Comparison of ENCODE assay signal across 10 cellular contexts in genomic region chr4:140806175-140806574, GRCh38. TPM values are rescaled to one million over a fixed set of nuclear protein-coding genes. Genes with fewer than 3 reads are reported as not detected.
DNase-seq lines count a peak whose midpoint lies in the region; ATAC-seq and TF ChIP-seq lines count a peak whose summit lies in the region.
"Had no signal": no experiment of that assay in that cellular context is flagged by ENCODE, and none has a peak within 500 bp of the region (broad histone marks: within the 10 kb centered on the region; RNA-seq: fewer than 3 reads in every experiment).

No MANE protein-coding gene starts in this region.

- peak overlapping the region; percentile 54 for H3K4me3 Mint-ChIP-seq in activated B cell treated with CpG ODN at 0.5 μM for 24 hours
- H3K4me3 Mint-ChIP-seq in stimulated activated effector memory CD8-positive, alpha-beta T cell treated with anti-CD3 and anti-CD28 coated beads, Interleukin-12 subunit alpha, Interleukin-12 subunit beta, amount 100 ng/mL, for 72 hours: no peak overlapping the region

- intact Hi-C loops in activated B cell treated with CpG ODN at 0.5 μM for 24 hours (cut with micrococcal nuclease) (loop anchor here (1.0 to 10.0 kb wide), 5 partner anchors 15 to 1791 kb away; partner anchors contain the start of genes NOCT and TBC1D9), heart right ventricle (cut with DNase I) (no loop called here)

- no peaks in the 10 kb centered on the region for H3K27me3 ChIP-seq in heart right ventricle

- H3K27ac ChIP-seq in heart right ventricle: peak overlapping the region in 2 of 10 donors; percentile 38 to 51

- TF ChIP-seq CTCF in activated B cell treated with CpG ODN at 0.5 μM for 24 hours (IDR thresholded peaks at IDR 0.05) (no peak), heart right ventricle (IDR thresholded peaks at IDR 0.05) (no peak)

- H3K36me3 ChIP-seq in heart right ventricle: no peaks in the 10 kb centered on the region

- H3K4me3 ChIP-seq in heart right ventricle: no peak overlapping the region
- H3K4me3 ChIP-seq: skin epidermis had no signal

- peaks cover 0 to 50% (median 12%) of the 10 kb centered on the region in 9 donors for H3K4me1 ChIP-seq in heart right ventricle

- peak overlapping the region; percentile 93 for H3K27ac Mint-ChIP-seq in activated B cell treated with CpG ODN at 0.5 μM for 24 hours
- H3K27ac Mint-ChIP-seq in stimulated activated effector memory CD8-positive, alpha-beta T cell treated with anti-CD3 and anti-CD28 coated beads, Interleukin-12 subunit alpha, Interleukin-12 subunit beta, amount 100 ng/mL, for 72 hours: no peak overlapping the region

- POLR2A ChIA-PET in activated B cell treated with CpG ODN at 0.5 μM for 24 hours (lab: Charles Lee): interaction anchor here (1.0 to 10.2 kb wide), 8 partner anchors 14 to 86 kb away, joined by 3 to 150 read pairs (median 10); partner anchors contain the start of gene TBC1D9

- H3K36me3 Mint-ChIP-seq in activated B cell treated with CpG ODN at 0.5 μM for 24 hours (ENCODE audit: low read depth): no peaks in the 10 kb centered on the region
- H3K36me3 Mint-ChIP-seq in stimulated activated effector memory CD8-positive, alpha-beta T cell treated with anti-CD3 and anti-CD28 coated beads, Interleukin-12 subunit alpha, Interleukin-12 subunit beta, amount 100 ng/mL, for 72 hours: no peaks in the 10 kb centered on the region

- H3K9me3 Mint-ChIP-seq in activated B cell treated with CpG ODN at 0.5 μM for 24 hours: peaks cover 5% of the 10 kb centered on the region
- peaks cover 2% of the 10 kb centered on the region for H3K9me3 Mint-ChIP-seq in stimulated activated effector memory CD8-positive, alpha-beta T cell treated with anti-CD3 and anti-CD28 coated beads, Interleukin-12 subunit alpha, Interleukin-12 subunit beta, amount 100 ng/mL, for 72 hours

- WGBS in heart right ventricle, 2 donors: 95 to 98% methylated on average over 4 of the region's 4 CpGs

- CTCF ChIA-PET in activated B cell treated with CpG ODN at 0.5 μM for 24 hours (lab: Charles Lee): interaction anchor here (0.8 to 2.8 kb wide), 4 partner anchors 16 to 63 kb away, joined by 3 to 15 read pairs (median 6); partner anchors contain the start of gene TBC1D9

- H3K27me3 Mint-ChIP-seq in activated B cell treated with CpG ODN at 0.5 μM for 24 hours: no peaks in the 10 kb centered on the region

- H3K4me1 Mint-ChIP-seq in activated B cell treated with CpG ODN at 0.5 μM for 24 hours: peaks cover 94% of the 10 kb centered on the region
- H3K4me1 Mint-ChIP-seq in stimulated activated effector memory CD8-positive, alpha-beta T cell treated with anti-CD3 and anti-CD28 coated beads, Interleukin-12 subunit alpha, Interleukin-12 subunit beta, amount 100 ng/mL, for 72 hours: no peaks in the 10 kb centered on the region

- ATAC-seq in GM18858 (IDR thresholded peaks at IDR 0.05; ENCODE audit: unreplicated experiment) (peak; percentile 66), GM21529 (IDR thresholded peaks at IDR 0.05; ENCODE audit: unreplicated experiment) (peak; percentile 70), HG03108 (IDR thresholded peaks at IDR 0.05; ENCODE audit: unreplicated experiment) (peak; percentile 74), activated B cell treated with CpG ODN at 0.5 μM for 24 hours (ENCODE audit: low read depth) (peak; percentile 58), heart right ventricle (no peak)
- no peak for ATAC-seq in stimulated activated effector memory CD8-positive, alpha-beta T cell treated with anti-CD3 and anti-CD28 coated beads, Interleukin-12 subunit alpha, Interleukin-12 subunit beta, amount 100 ng/mL, for 72 hours

- DNase-seq in activated B cell treated with CpG ODN at 0.5 μM for 24 hours (no peak), heart right ventricle (no peak), superior temporal gyrus (ENCODE audit: extremely low spot score) (no peak), NCI-H2107 (lab: John Stamatoyannopoulos, UW) (no peak)
- DNase-seq in stimulated activated effector memory CD8-positive, alpha-beta T cell treated with anti-CD3 and anti-CD28 coated beads, Interleukin-12 subunit alpha, Interleukin-12 subunit beta, amount 100 ng/mL, for 72 hours (ENCODE audit: low spot score in 2 of 2): no peak
- DNase-seq: NCI-H2171 treated with DMSO at 0.1 percent for 48 hours had no signal

- H3K9me3 ChIP-seq in heart right ventricle: no peaks in the 10 kb centered on the region

RNA-seq across cellular contexts. Expression of gene TBC1D9, which starts 50.0 kb away (rescaled TPM):
- total RNA-seq in activated B cell treated with CpG ODN at 0.5 μM for 24 hours (37.9 and 46.0 TPM in 2 replicates), heart right ventricle (10 to 100 TPM in 9 of 10 donors, 1 to 10 TPM in 1; 9.9 to 20.3 (median 14.6) TPM)
- polyA plus RNA-seq in heart right ventricle: 1 to 10 TPM; 4.4 to 8.3 TPM

Comparison
In these comparisons a context has a peak if more than half of its experiments do, and no peak if none do; other contexts are left out.
1. ATAC-seq: peak in GM18858 (single experiment), GM21529 (single experiment), HG03108 (single experiment) and activated B cell treated with CpG ODN at 0.5 μM for 24 hours (single experiment); none in heart right ventricle (0 of 8) and stimulated activated effector memory CD8-positive, alpha-beta T cell treated with anti-CD3 and anti-CD28 coated beads, Interleukin-12 subunit alpha, Interleukin-12 subunit beta, amount 100 ng/mL, for 72 hours (single experiment).